In genomic region chr5:95869173-95869855, GRCh38 we compare ENCODE assay signal across 8 cellular contexts. TPM values are rescaled to one million over a fixed set of nuclear protein-coding genes. Genes with fewer than 3 reads are reported as not detected.
DNase-seq lines count a peak whose midpoint lies in the region; ATAC-seq and TF ChIP-seq lines count a peak whose summit lies in the region.
"Not testable (repeated sequence)": the region's sequence is repeated elsewhere in the genome, so short reads cannot be mapped to it uniquely, and the experiment has no call there.

No MANE protein-coding gene starts in this region.

- not testable (repeated sequence) for H3K9me3 ChIP-seq in effector memory CD4-positive, alpha-beta T cell (ENCODE audit: control insufficient read depth, low read length); upper lobe of left lung

- TF ChIP-seq CTCF in upper lobe of left lung (IDR thresholded peaks at IDR 0.05), result not testable (repeated sequence)

- ATAC-seq in GM18867 (IDR thresholded peaks at IDR 0.05; ENCODE audit: unreplicated experiment) (peak; percentile 56), GM21737 (IDR thresholded peaks at IDR 0.05; ENCODE audit: unreplicated experiment) (peak; percentile 52), HG03460 (IDR thresholded peaks at IDR 0.05; ENCODE audit: unreplicated experiment) (peak; percentile 61), upper lobe of left lung (ENCODE audit: low FRiP score in 2 of 2) (peak in 1 of 2 donors; percentile 48)

- peak overlapping the region; percentile 19 for H3K27ac ChIP-seq in effector memory CD4-positive, alpha-beta T cell (ENCODE audit: insufficient read depth, low read length, poor library complexity, severe bottlenecking)
- peak overlapping the region in 3 of 4 donors; percentile 28 to 75 (median 71) for H3K27ac ChIP-seq in upper lobe of left lung

- not testable (repeated sequence) for TF ChIP-seq POLR2A in upper lobe of left lung (IDR thresholded peaks at IDR 0.05)

- TF ChIP-seq EP300 in upper lobe of left lung (IDR thresholded peaks at IDR 0.05), result not testable (repeated sequence)

- not testable (repeated sequence) for H3K4me3 ChIP-seq in effector memory CD4-positive, alpha-beta T cell (ENCODE audit: insufficient read depth, low read depth, low read length, poor library complexity, severe bottlenecking); upper lobe of left lung

- peak in 4 of 5 donors; percentile 31 to 83 (median 42) for DNase-seq in T-helper 1 cell
- DNase-seq in activated T-cell treated with anti-CD3 and anti-CD28 coated beads, Interleukin-2, amount 50 U/mL, for 1 hour, result peak; percentile 52
- peak; percentile 33 to 53 (median 41) for DNase-seq in effector memory CD4-positive, alpha-beta T cell
- DNase-seq in stimulated activated CD4-positive, alpha-beta T cell treated with anti-CD3 and anti-CD28 coated beads, Interleukin-12 subunit alpha, Interleukin-12 subunit beta, amount 100 ng/mL, for 48 hours (ENCODE audit: low read depth in 2 of 3, low spot score in 1 of 3), result peak in 2 of 3 donors; percentile 38
- not testable (repeated sequence) for DNase-seq in upper lobe of left lung

- not testable (repeated sequence) for H3K36me3 ChIP-seq in effector memory CD4-positive, alpha-beta T cell (ENCODE audit: control insufficient read depth, insufficient read depth, low read length); upper lobe of left lung

- not testable (repeated sequence) for H3K27me3 ChIP-seq in effector memory CD4-positive, alpha-beta T cell (replicated peaks; ENCODE audit: control insufficient read depth, insufficient read depth, low read length, poor library complexity, severe bottlenecking); upper lobe of left lung

- H3K4me1 ChIP-seq in effector memory CD4-positive, alpha-beta T cell (ENCODE audit: control insufficient read depth, insufficient read depth, low read length, poor library complexity, severe bottlenecking), result peaks cover 19% of the 10 kb centered on the region
- H3K4me1 ChIP-seq in upper lobe of left lung, result peaks cover 8 to 28% (median 19%) of the 10 kb centered on the region in 4 donors

- WGBS in upper lobe of left lung, 2 donors, result 46 to 57% methylated on average over 3 of the region's 3 CpGs

RNA-seq across cellular contexts. Expression of gene GLRX, which starts 46.8 kb away (rescaled TPM):
- 10 to 100 TPM; 22.0 to 99.9 (median 78.5) TPM for total RNA-seq in upper lobe of left lung
